27 cellular contexts compared by ENCODE assay signal in the genomic region with DNA sequence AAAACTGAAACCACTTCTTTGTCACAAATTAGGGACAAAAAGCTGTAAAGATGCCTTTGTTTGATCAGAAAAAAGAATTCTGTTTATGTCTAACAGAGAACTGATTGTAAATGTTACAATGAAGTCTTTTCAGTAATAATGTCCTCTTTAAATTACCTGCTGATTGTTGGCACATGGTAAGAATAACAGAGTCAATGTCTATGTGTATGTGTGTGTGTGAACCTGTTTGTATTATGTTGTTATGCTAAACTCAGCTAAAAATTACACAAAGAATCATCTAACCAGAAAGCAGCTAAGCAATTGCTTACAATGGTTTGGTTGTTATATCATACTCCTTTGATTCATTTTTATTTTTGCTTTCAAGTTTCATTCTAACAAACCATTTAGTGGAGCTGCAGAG.
"Had no signal": no experiment of that assay in that cellular context is flagged by ENCODE, and none has a peak within 500 bp of the region (broad histone marks: within the 10 kb centered on the region; RNA-seq: fewer than 3 reads in every experiment).

No MANE protein-coding gene starts in this region.

- H3K9me3 ChIP-seq: body of pancreas, gastrocnemius medialis, left lung, pancreas, transverse colon had no signal

- DNase-seq: activated CD4-positive, alpha-beta memory T cell treated with anti-CD3 and anti-CD28 coated beads, Interleukin-2, amount 10 ng/mL, durations not matched to agents 7 days and 5 days; activated CD4-positive, alpha-beta T cell treated with anti-CD3 and anti-CD28 coated beads, Interleukin-2, amount 10 ng/mL, durations not matched to agents 24 days and 14 days; activated effector memory CD4-positive, alpha-beta T cell treated with Interleukin-2 at 50 U/mL for 16 hours; activated naive CD4-positive, alpha-beta T cell treated with anti-CD3 and anti-CD28 coated beads, Interleukin-2, amount 50 U/mL, for 16 hours; activated naive CD8-positive, alpha-beta T cell treated with anti-CD3 and anti-CD28 coated beads, Interleukin-2, amount 50 U/mL, for 24 hours; activated T-cell treated with anti-CD3 and anti-CD28 coated beads, Interleukin-2, amount 50 U/mL, for 72 hours; anterior cingulate cortex; body of pancreas; effector CD4-positive, alpha-beta T cell; gastrocnemius medialis; head of caudate nucleus; left lung; pancreas; right cardiac atrium; stimulated activated CD4-positive, alpha-beta T cell treated with anti-CD3 and anti-CD28 coated beads, Interleukin-4, amount 100 ng/mL, for 24 hours; stimulated activated naive CD8-positive, alpha-beta T cell treated with anti-CD3 and anti-CD28 coated beads, Interleukin-15, Interleukin-2, amounts not matched to agents 100 U/mL and 50 U/mL, for 24 hours; T-cell; transverse colon had no signal

- H3K36me3 ChIP-seq: cardiac muscle cell, gastrocnemius medialis, left lung, pancreas, transverse colon had no signal

- ATAC-seq: activated CD4-positive, CD25-positive, alpha-beta regulatory T cell treated with anti-CD3 and anti-CD28 coated beads, Interleukin-2, amount 50 U/mL, for 24 hours; activated naive CD8-positive, alpha-beta T cell treated with anti-CD3 and anti-CD28 coated beads, Interleukin-2, amount 50 U/mL, for 24 hours; activated T-cell treated with anti-CD3 and anti-CD28 coated beads, Interleukin-2, amount 50 U/mL, for 72 hours; body of pancreas; esophagus mucosa; gastrocnemius medialis; left lung; natural killer cell treated with Interleukin-12 subunit alpha and Interleukin-12 subunit beta and Interleukin-15 and Interleukin-18, amount 100 ng/mL, for 72 hours; pancreas; right cardiac atrium; stimulated activated naive CD8-positive, alpha-beta T cell treated with anti-CD3 and anti-CD28 coated beads, Interleukin-15, Interleukin-2, amounts not matched to agents 100 U/mL and 50 U/mL, for 24 hours; T-cell had no signal

- H3K27ac ChIP-seq: body of pancreas, cardiac muscle cell, gastrocnemius medialis, left lung, pancreas, VCaP had no signal

- H3K27me3 ChIP-seq: cardiac muscle cell, gastrocnemius medialis, left lung, pancreas, transverse colon had no signal

- FAIRE-seq: pancreas, urothelium cell line had no signal

- H3K27ac Mint-ChIP-seq: activated CD4-positive, alpha-beta memory T cell treated with anti-CD3 and anti-CD28 coated beads, Interleukin-2, amount 10 ng/mL, durations not matched to agents 7 days and 5 days; activated CD4-positive, alpha-beta T cell treated with anti-CD3 and anti-CD28 coated beads, Interleukin-2, amount 10 ng/mL, durations not matched to agents 24 days and 14 days; activated naive CD8-positive, alpha-beta T cell treated with anti-CD3 and anti-CD28 coated beads, Interleukin-2, amount 50 U/mL, for 24 hours; activated T-cell treated with anti-CD3 and anti-CD28 coated beads, Interleukin-2, amount 50 U/mL, for 72 hours; mesothelial cell of epicardium; natural killer cell treated with Interleukin-12 subunit alpha and Interleukin-12 subunit beta and Interleukin-15 and Interleukin-18, amount 100 ng/mL, for 72 hours; T-cell; T-helper 2 cell treated with Interferon-gamma antibody and Interleukin-4, amounts not matched to agents 5 μg/mL and 100 μg/mL, for 36 hours had no signal

- H3K27me3 Mint-ChIP-seq: activated CD4-positive, alpha-beta memory T cell treated with anti-CD3 and anti-CD28 coated beads, Interleukin-2, amount 10 ng/mL, durations not matched to agents 7 days and 5 days; activated CD4-positive, alpha-beta T cell treated with anti-CD3 and anti-CD28 coated beads, Interleukin-2, amount 10 ng/mL, durations not matched to agents 24 days and 14 days; natural killer cell treated with Interleukin-12 subunit alpha and Interleukin-12 subunit beta and Interleukin-15 and Interleukin-18, amount 100 ng/mL, for 72 hours; T-cell had no signal

- H3K4me3 Mint-ChIP-seq: activated CD4-positive, alpha-beta memory T cell treated with anti-CD3 and anti-CD28 coated beads, Interleukin-2, amount 10 ng/mL, durations not matched to agents 7 days and 5 days; activated CD4-positive, alpha-beta T cell treated with anti-CD3 and anti-CD28 coated beads, Interleukin-2, amount 10 ng/mL, durations not matched to agents 24 days and 14 days; activated naive CD8-positive, alpha-beta T cell treated with anti-CD3 and anti-CD28 coated beads, Interleukin-2, amount 50 U/mL, for 24 hours; activated T-cell treated with anti-CD3 and anti-CD28 coated beads, Interleukin-2, amount 50 U/mL, for 72 hours; mesothelial cell of epicardium; natural killer cell treated with Interleukin-12 subunit alpha and Interleukin-12 subunit beta and Interleukin-15 and Interleukin-18, amount 100 ng/mL, for 72 hours; T-cell; T-helper 2 cell treated with Interferon-gamma antibody and Interleukin-4, amounts not matched to agents 5 μg/mL and 100 μg/mL, for 36 hours had no signal

- H3K9me3 Mint-ChIP-seq: activated CD4-positive, alpha-beta T cell treated with anti-CD3 and anti-CD28 coated beads, Interleukin-2, amount 10 ng/mL, durations not matched to agents 24 days and 14 days; mesothelial cell of epicardium; T-helper 2 cell treated with Interferon-gamma antibody and Interleukin-4, amounts not matched to agents 5 μg/mL and 100 μg/mL, for 36 hours had no signal

- H3K4me1 Mint-ChIP-seq: activated CD4-positive, alpha-beta memory T cell treated with anti-CD3 and anti-CD28 coated beads, Interleukin-2, amount 10 ng/mL, durations not matched to agents 7 days and 5 days; activated CD4-positive, alpha-beta T cell treated with anti-CD3 and anti-CD28 coated beads, Interleukin-2, amount 10 ng/mL, durations not matched to agents 24 days and 14 days; activated naive CD8-positive, alpha-beta T cell treated with anti-CD3 and anti-CD28 coated beads, Interleukin-2, amount 50 U/mL, for 24 hours; T-cell had no signal

- H3K4me3 ChIP-seq: body of pancreas, cardiac muscle cell, gastrocnemius medialis, left lung, lung, pancreas, transverse colon had no signal

- H3K36me3 Mint-ChIP-seq: mesothelial cell of epicardium; natural killer cell treated with Interleukin-12 subunit alpha and Interleukin-12 subunit beta and Interleukin-15 and Interleukin-18, amount 100 ng/mL, for 72 hours; T-cell had no signal

- H3K4me1 ChIP-seq: body of pancreas, left lung, pancreas had no signal
